14 cellular contexts compared by ENCODE assay signal in genomic region chr19:50722248-50723013, GRCh38. TPM values are rescaled to one million over a fixed set of nuclear protein-coding genes. Genes with fewer than 3 reads are reported as not detected.
DNase-seq lines count a peak whose midpoint lies in the region; ATAC-seq, FAIRE-seq and TF ChIP-seq lines count a peak whose summit lies in the region.
"Had no signal": no experiment of that assay in that cellular context is flagged by ENCODE, and none has a peak within 500 bp of the region (broad histone marks: within the 10 kb centered on the region; RNA-seq: fewer than 3 reads in every experiment).

No MANE protein-coding gene starts in this region.

- no peak for DNase-seq in activated T-cell treated with anti-CD3 and anti-CD28 coated beads, Interleukin-2, amount 50 U/mL, for 72 hours
- DNase-seq in activated T-cell treated with anti-CD3 and anti-CD28 coated beads, Interleukin-2, amount 50 U/mL, for 4 hours = no peak
- DNase-seq in astrocyte (ENCODE audit: low read depth) (no peak), mesendoderm (no peak), type B pancreatic cell (ENCODE audit: extremely low spot score, unreplicated experiment) (no peak), endothelial cell (ENCODE audit: low spot score) (no peak), KG1 (lab: John Stamatoyannopoulos, UW) (no peak)
- DNase-seq: activated CD4-positive, alpha-beta memory T cell treated with anti-CD3 and anti-CD28 coated beads for 36 hours; foreskin keratinocyte; NCI-H1105 treated with DMSO at 0.1 percent for 48 hours; stimulated activated CD4-positive, alpha-beta T cell treated with anti-CD3 and anti-CD28 coated beads, Interleukin-4, amount 100 ng/mL, for 4 hours; trophoblast cell had no signal

- no peak overlapping the region for H4K8ac ChIP-seq in mesendoderm (ENCODE audit: low read depth, low read length)

- no peak for ATAC-seq in activated T-cell treated with anti-CD3 and anti-CD28 coated beads, Interleukin-2, amount 50 U/mL, for 72 hours (replicated peaks in 1 of 2)
- ATAC-seq in activated T-cell treated with anti-CD3 and anti-CD28 coated beads, Interleukin-2, amount 50 U/mL, for 4 hours = no peak
- ATAC-seq in HG03095 (IDR thresholded peaks at IDR 0.05; ENCODE audit: unreplicated experiment) = no peak
- ATAC-seq: foreskin keratinocyte had no signal

- no peak for TF ChIP-seq CTCF in astrocyte (IDR thresholded peaks at IDR 0.05; ENCODE audit: insufficient read depth, low read depth, low read length)
- TF ChIP-seq CTCF in type B pancreatic cell (conservative IDR thresholded peaks at IDR 0.05) = no peak
- no peak for TF ChIP-seq CTCF in endothelial cell (IDR thresholded peaks at IDR 0.05; ENCODE audit: unreplicated experiment)

- no peaks in the 10 kb centered on the region for H4K20me1 ChIP-seq in astrocyte (ENCODE audit: insufficient read depth, low read length)

- H3K27ac ChIP-seq in astrocyte (ENCODE audit: low read depth, low read length) (no peak overlapping the region), mesendoderm (ENCODE audit: low read depth, low read length) (no peak overlapping the region)
- H3K27ac ChIP-seq: foreskin keratinocyte had no signal

- H3K23ac ChIP-seq in mesendoderm (ENCODE audit: low read length) = no peak overlapping the region

- no peak overlapping the region for H2AFZ ChIP-seq in astrocyte (ENCODE audit: low read depth, low read length)

- no peak overlapping the region for H3K4ac ChIP-seq in mesendoderm (ENCODE audit: low read depth, low read length)

- peaks cover 4% of the 10 kb centered on the region for H3K79me1 ChIP-seq in mesendoderm (ENCODE audit: low read length)

- peak overlapping the region; percentile 4 for H3K56ac ChIP-seq in mesendoderm (ENCODE audit: low read length)

- no peak overlapping the region for H3K18ac ChIP-seq in mesendoderm (ENCODE audit: low read length)

- H3K36me3 Mint-ChIP-seq in activated T-cell treated with anti-CD3 and anti-CD28 coated beads, Interleukin-2, amount 50 U/mL, for 72 hours (ENCODE audit: insufficient read depth in 2 of 2) = no peaks in the 10 kb centered on the region
- H3K36me3 Mint-ChIP-seq in activated T-cell treated with anti-CD3 and anti-CD28 coated beads, Interleukin-2, amount 50 U/mL, for 4 hours (ENCODE audit: insufficient read depth) = no peaks in the 10 kb centered on the region
- H3K36me3 Mint-ChIP-seq in astrocyte (ENCODE audit: low read depth, unreplicated experiment) (no peaks in the 10 kb centered on the region), type B pancreatic cell (no peaks in the 10 kb centered on the region), endothelial cell (ENCODE audit: low read depth, unreplicated experiment) (peaks cover 16% of the 10 kb centered on the region)
- H3K36me3 Mint-ChIP-seq: activated CD4-positive, alpha-beta memory T cell treated with anti-CD3 and anti-CD28 coated beads for 36 hours had no signal

- H2BK15ac ChIP-seq in mesendoderm (replicated peaks; ENCODE audit: low read depth) = no peak overlapping the region

- peak overlapping the region; percentile 3 to 23 for H3K4me3 Mint-ChIP-seq in activated T-cell treated with anti-CD3 and anti-CD28 coated beads, Interleukin-2, amount 50 U/mL, for 72 hours
- H3K4me3 Mint-ChIP-seq in activated T-cell treated with anti-CD3 and anti-CD28 coated beads, Interleukin-2, amount 50 U/mL, for 4 hours = no peak overlapping the region
- H3K4me3 Mint-ChIP-seq in astrocyte (ENCODE audit: unreplicated experiment) = no peak overlapping the region
- peak overlapping the region; percentile 81 for H3K4me3 Mint-ChIP-seq in type B pancreatic cell
- H3K4me3 Mint-ChIP-seq in endothelial cell (ENCODE audit: unreplicated experiment) = no peak overlapping the region
- H3K4me3 Mint-ChIP-seq: activated CD4-positive, alpha-beta memory T cell treated with anti-CD3 and anti-CD28 coated beads for 36 hours had no signal

- H3K9me3 ChIP-seq in astrocyte (ENCODE audit: insufficient read depth, low read depth, low read length) = no peaks in the 10 kb centered on the region

- H3K27me3 Mint-ChIP-seq in activated T-cell treated with anti-CD3 and anti-CD28 coated beads, Interleukin-2, amount 50 U/mL, for 72 hours (ENCODE audit: low read depth) = peaks cover 46% of the 10 kb centered on the region
- H3K27me3 Mint-ChIP-seq in activated T-cell treated with anti-CD3 and anti-CD28 coated beads, Interleukin-2, amount 50 U/mL, for 4 hours (ENCODE audit: low read depth) = peaks cover 66% of the 10 kb centered on the region
- H3K27me3 Mint-ChIP-seq in astrocyte (ENCODE audit: low read depth, unreplicated experiment) = no peaks in the 10 kb centered on the region
- H3K27me3 Mint-ChIP-seq in type B pancreatic cell = peaks cover 44% of the 10 kb centered on the region
- H3K27me3 Mint-ChIP-seq in endothelial cell (ENCODE audit: unreplicated experiment) = peaks cover 20% of the 10 kb centered on the region

- H3K4me1 ChIP-seq in astrocyte (ENCODE audit: insufficient read depth, low read length) (peaks cover 8% of the 10 kb centered on the region), mesendoderm (ENCODE audit: control insufficient read depth, low read depth, low read length) (peaks cover 2% of the 10 kb centered on the region)

- H4K5ac ChIP-seq in mesendoderm (ENCODE audit: low read length) = no peak overlapping the region

- FAIRE-seq in astrocyte (lab: Jason Lieb, UNC) = no peak

- H3K36me3 ChIP-seq in astrocyte (ENCODE audit: insufficient read depth, low read length) = no peaks in the 10 kb centered on the region
- no peaks in the 10 kb centered on the region for H3K36me3 ChIP-seq in mesendoderm (ENCODE audit: control insufficient read depth, insufficient read depth, low read length)

- no CpG with 5 or more reads among the region's 15 CpGs for WGBS in mesendoderm (ENCODE audit: extremely low coverage, insufficient coverage, low lambda C conversion rate)

- H3K27me3 ChIP-seq in astrocyte (ENCODE audit: insufficient read depth, low read length) (no peaks in the 10 kb centered on the region), mesendoderm (ENCODE audit: insufficient read depth, low read length, poor library complexity) (peaks cover 3% of the 10 kb centered on the region)

- H3K4me1 Mint-ChIP-seq in activated T-cell treated with anti-CD3 and anti-CD28 coated beads, Interleukin-2, amount 50 U/mL, for 72 hours (ENCODE audit: low read depth) = peaks cover 34% of the 10 kb centered on the region
- peaks cover 26% of the 10 kb centered on the region for H3K4me1 Mint-ChIP-seq in activated T-cell treated with anti-CD3 and anti-CD28 coated beads, Interleukin-2, amount 50 U/mL, for 4 hours (ENCODE audit: low read depth)
- H3K4me1 Mint-ChIP-seq in astrocyte (ENCODE audit: low read depth, unreplicated experiment) (no peaks in the 10 kb centered on the region), type B pancreatic cell (ENCODE audit: unreplicated experiment) (peaks cover 26% of the 10 kb centered on the region), endothelial cell (ENCODE audit: unreplicated experiment) (no peaks in the 10 kb centered on the region)

- H2BK120ac ChIP-seq in mesendoderm (ENCODE audit: low read depth, low read length) = no peak overlapping the region

- no peaks in the 10 kb centered on the region for H3K79me2 ChIP-seq in astrocyte (ENCODE audit: insufficient read depth, low read length)
- no peaks in the 10 kb centered on the region for H3K79me2 ChIP-seq in mesendoderm (ENCODE audit: control insufficient read depth, insufficient read depth, low read length)

- no peak overlapping the region for H2AK5ac ChIP-seq in mesendoderm (ENCODE audit: low read length)

- H3K9me3 Mint-ChIP-seq in activated T-cell treated with anti-CD3 and anti-CD28 coated beads, Interleukin-2, amount 50 U/mL, for 72 hours = no peaks in the 10 kb centered on the region
- no peaks in the 10 kb centered on the region for H3K9me3 Mint-ChIP-seq in activated T-cell treated with anti-CD3 and anti-CD28 coated beads, Interleukin-2, amount 50 U/mL, for 4 hours
- H3K9me3 Mint-ChIP-seq in astrocyte (ENCODE audit: unreplicated experiment) (peaks cover 27% of the 10 kb centered on the region), type B pancreatic cell (no peaks in the 10 kb centered on the region), endothelial cell (ENCODE audit: unreplicated experiment) (peaks cover 24% of the 10 kb centered on the region)
- H3K9me3 Mint-ChIP-seq: activated CD4-positive, alpha-beta memory T cell treated with anti-CD3 and anti-CD28 coated beads for 36 hours had no signal

- peak overlapping the region; percentile 87 for H3K4me2 ChIP-seq in astrocyte (ENCODE audit: low read length)
- H3K4me2 ChIP-seq in mesendoderm (ENCODE audit: low read length) = no peak overlapping the region

- H3K4me3 ChIP-seq in astrocyte (ENCODE audit: insufficient read depth, low read depth, low read length) (no peak overlapping the region), mesendoderm (ENCODE audit: low read length) (no peak overlapping the region)

- H3K27ac Mint-ChIP-seq in activated T-cell treated with anti-CD3 and anti-CD28 coated beads, Interleukin-2, amount 50 U/mL, for 72 hours = no peak overlapping the region
- no peak overlapping the region for H3K27ac Mint-ChIP-seq in astrocyte (ENCODE audit: unreplicated experiment)
- H3K27ac Mint-ChIP-seq in type B pancreatic cell = no peak overlapping the region
- H3K27ac Mint-ChIP-seq in endothelial cell (ENCODE audit: unreplicated experiment) = no peak overlapping the region
- H3K27ac Mint-ChIP-seq: activated CD4-positive, alpha-beta memory T cell treated with anti-CD3 and anti-CD28 coated beads for 36 hours had no signal

- H3K9ac ChIP-seq in astrocyte (ENCODE audit: low read length) (peak overlapping the region; percentile 50), mesendoderm (ENCODE audit: low read length) (peak overlapping the region; percentile 24)

- H2BK5ac ChIP-seq in mesendoderm (ENCODE audit: low read length) = no peak overlapping the region

RNA-seq across cellular contexts. Expression of gene CLEC11A, which starts 0.7 kb away (rescaled TPM):
- total RNA-seq in activated T-cell treated with anti-CD3 and anti-CD28 coated beads, Interleukin-2, amount 50 U/mL, for 72 hours = 1 to 10 TPM; 2.0 to 3.4 TPM
- total RNA-seq in activated T-cell treated with anti-CD3 and anti-CD28 coated beads, Interleukin-2, amount 50 U/mL, for 4 hours = 1 to 10 TPM in 2 of 3 donors, under 1 TPM in 1; 0.52 to 1.4 (median 1.4) TPM
- total RNA-seq in astrocyte (not detected in 2 replicates), type B pancreatic cell (ENCODE audit: low replicate concordance) (4.2 and 5.9 TPM in 2 replicates), endothelial cell (ENCODE audit: unreplicated experiment) (37.3 TPM)
- 2.5 TPM for polyA plus RNA-seq in mesendoderm (2013, experiment 1 of 2)
- polyA plus RNA-seq in mesendoderm (2013, experiment 2 of 2) = 2.7 TPM

RNA-seq across cellular contexts. Expression of gene SHANK1, which starts 2.8 kb away (rescaled TPM):
- total RNA-seq in activated T-cell treated with anti-CD3 and anti-CD28 coated beads, Interleukin-2, amount 50 U/mL, for 72 hours = under 1 TPM in 1 of 2 donors, not detected in 1; 0.07 TPM
- under 1 TPM in 1 of 3 donors, not detected in 2; 0.03 TPM for total RNA-seq in activated T-cell treated with anti-CD3 and anti-CD28 coated beads, Interleukin-2, amount 50 U/mL, for 4 hours
- total RNA-seq in astrocyte (not detected in 2 replicates), type B pancreatic cell (ENCODE audit: low replicate concordance) (0.38 and 7.8 TPM in 2 replicates), endothelial cell (ENCODE audit: unreplicated experiment) (6.5 TPM)
- 0.22 TPM for polyA plus RNA-seq in mesendoderm (2013, experiment 1 of 2)
- polyA plus RNA-seq in mesendoderm (2013, experiment 2 of 2) = 0.11 TPM
- total RNA-seq: activated CD4-positive, alpha-beta memory T cell treated with anti-CD3 and anti-CD28 coated beads for 36 hours had no signal

RNA-seq across cellular contexts. Expression of gene GPR32, which starts 47.8 kb away (rescaled TPM):
- total RNA-seq in activated T-cell treated with anti-CD3 and anti-CD28 coated beads, Interleukin-2, amount 50 U/mL, for 72 hours = not detected
- total RNA-seq in activated T-cell treated with anti-CD3 and anti-CD28 coated beads, Interleukin-2, amount 50 U/mL, for 4 hours = not detected
- total RNA-seq in astrocyte (not detected in 2 replicates), type B pancreatic cell (ENCODE audit: low replicate concordance) (not detected in 2 replicates), endothelial cell (ENCODE audit: unreplicated experiment) (not detected)
- not detected for polyA plus RNA-seq in mesendoderm (2013, experiment 1 of 2)
- polyA plus RNA-seq in mesendoderm (2013, experiment 2 of 2) = not detected
- total RNA-seq: activated CD4-positive, alpha-beta memory T cell treated with anti-CD3 and anti-CD28 coated beads for 36 hours; foreskin keratinocyte; RPMI7951 had no signal
- polyA plus RNA-seq: foreskin keratinocyte had no signal

Comparison
In these comparisons a context has a peak if more than half of its experiments do, and no peak if none do; other contexts are left out.
1. H3K4me3 Mint-ChIP-seq: peak in activated T-cell treated with anti-CD3 and anti-CD28 coated beads, Interleukin-2, amount 50 U/mL, for 72 hours (2 of 2) and type B pancreatic cell (single experiment); none in activated T-cell treated with anti-CD3 and anti-CD28 coated beads, Interleukin-2, amount 50 U/mL, for 4 hours (single experiment), astrocyte (single experiment) and endothelial cell (single experiment).